14 cellular contexts compared by ENCODE assay signal in the genomic region with DNA sequence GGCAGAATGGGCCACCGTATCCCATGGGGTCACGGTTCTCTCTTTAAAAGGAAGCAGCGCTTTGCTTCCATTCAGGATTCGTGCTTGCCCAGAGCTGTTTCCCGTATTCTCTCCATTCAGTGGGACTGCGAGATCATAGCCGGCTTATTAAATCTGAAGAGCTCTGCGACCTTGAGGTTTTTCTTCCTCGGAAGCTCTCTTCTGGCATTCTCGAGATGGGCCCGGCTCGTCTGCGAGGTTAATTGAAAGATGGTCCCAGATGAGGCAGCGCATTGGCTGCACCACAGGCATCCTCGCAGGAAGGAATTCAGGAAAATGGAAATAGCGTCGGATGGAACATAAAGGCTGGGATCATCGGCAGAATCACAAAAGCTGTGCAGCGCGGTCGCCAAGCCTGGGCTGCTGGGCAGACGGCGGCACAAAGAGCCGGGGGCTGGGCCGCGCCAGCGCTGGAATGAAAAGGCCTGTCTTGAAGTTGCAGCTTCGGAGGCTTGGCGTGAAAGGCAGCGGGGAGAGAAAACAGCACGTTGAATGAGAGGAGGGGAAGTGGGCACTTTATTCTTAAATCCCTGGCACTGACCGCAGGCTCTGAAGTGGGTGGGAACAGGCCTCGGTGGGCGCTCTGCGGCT.
DNase-seq lines count a peak whose midpoint lies in the region; ATAC-seq and TF ChIP-seq lines count a peak whose summit lies in the region.
"Had no signal": no experiment of that assay in that cellular context is flagged by ENCODE, and none has a peak within 500 bp of the region (broad histone marks: within the 10 kb centered on the region; RNA-seq: fewer than 3 reads in every experiment).

No MANE protein-coding gene starts in this region.

- H3K27me3 ChIP-seq in H7 (ENCODE audit: control insufficient read depth, insufficient read depth, low read length) (no peaks in the 10 kb centered on the region), endodermal cell (ENCODE audit: control insufficient read depth, insufficient read depth, low read length, poor library complexity, severe bottlenecking) (no peaks in the 10 kb centered on the region), neural progenitor cell (no peaks in the 10 kb centered on the region), body of pancreas (no peaks in the 10 kb centered on the region)
- H3K27me3 ChIP-seq: BE2C had no signal

- no peaks in the 10 kb centered on the region for H3K4me1 ChIP-seq in endodermal cell (ENCODE audit: control insufficient read depth, insufficient read depth, low read length)
- peaks cover 23% of the 10 kb centered on the region for H3K4me1 ChIP-seq in neural progenitor cell
- H3K4me1 ChIP-seq in body of pancreas, result no peaks in the 10 kb centered on the region
- H3K4me1 ChIP-seq: BE2C had no signal

- no peak for TF ChIP-seq CTCF in endodermal cell (conservative IDR thresholded peaks at IDR 0.05)
- no peak for TF ChIP-seq CTCF in neural progenitor cell (IDR thresholded peaks at IDR 0.05)
- no peak for TF ChIP-seq CTCF in body of pancreas (IDR thresholded peaks at IDR 0.05)

- peak; percentile 20 for DNase-seq in H7
- DNase-seq in endodermal cell, result no peak
- DNase-seq in neural progenitor cell (ENCODE audit: low spot score), result peak; percentile 56
- DNase-seq in NCI-H1092 treated with DMSO at 0.1 percent for 48 hours (lab: John Stamatoyannopoulos, UW), result no peak
- DNase-seq in body of pancreas, result no peak
- DNase-seq in activated T-cell treated with anti-CD3 and anti-CD28 coated beads, Interleukin-2, amount 50 U/mL, for 48 hours, result no peak
- DNase-seq: BE2C; CD4-positive, CD25-positive, alpha-beta regulatory T cell; CD8-positive, alpha-beta memory T cell; COR-L47; HFFc6; IMR-90 had no signal

- H3K4me1 Mint-ChIP-seq in endodermal cell (peaks cover 3% of the 10 kb centered on the region), neural progenitor cell (peaks cover 52% of the 10 kb centered on the region)
- H3K4me1 Mint-ChIP-seq: CD4-positive, CD25-positive, alpha-beta regulatory T cell; CD8-positive, alpha-beta memory T cell had no signal

- H3K4me3 ChIP-seq in H7 (ENCODE audit: insufficient read depth, low read depth, low read length) (no peak overlapping the region), endodermal cell (ENCODE audit: low read length) (no peak overlapping the region), neural progenitor cell (no peak overlapping the region), body of pancreas (no peak overlapping the region)
- H3K4me3 ChIP-seq: GM23338 had no signal

- H3K36me3 Mint-ChIP-seq in endodermal cell (ENCODE audit: low read depth), result no peaks in the 10 kb centered on the region
- no peaks in the 10 kb centered on the region for H3K36me3 Mint-ChIP-seq in neural progenitor cell
- H3K36me3 Mint-ChIP-seq: CD4-positive, CD25-positive, alpha-beta regulatory T cell; CD8-positive, alpha-beta memory T cell had no signal

- H2AFZ ChIP-seq in neural progenitor cell (replicated peaks), result no peak overlapping the region
- H2AFZ ChIP-seq: GM23338 had no signal

- H3K27me3 Mint-ChIP-seq in endodermal cell (ENCODE audit: insufficient read depth) (peaks cover 40% of the 10 kb centered on the region), neural progenitor cell (ENCODE audit: insufficient read depth, low read depth) (peaks cover 7% of the 10 kb centered on the region)
- H3K27me3 Mint-ChIP-seq: CD4-positive, CD25-positive, alpha-beta regulatory T cell; CD8-positive, alpha-beta memory T cell had no signal

- ATAC-seq in body of pancreas, result no peak
- ATAC-seq: GM23338, HCT116 had no signal

- H3K9ac ChIP-seq in endodermal cell (ENCODE audit: extremely low read depth, low read length, poor library complexity, severe bottlenecking), result no peak overlapping the region
- no peak overlapping the region for H3K9ac ChIP-seq in neural progenitor cell

- no peak for TF ChIP-seq POLR2A in body of pancreas (IDR thresholded peaks at IDR 0.05)

- no peaks in the 10 kb centered on the region for H4K20me1 ChIP-seq in neural progenitor cell (ENCODE audit: low read depth)

- H3F3A ChIP-seq in neural progenitor cell (ENCODE audit: low read depth), result no peaks in the 10 kb centered on the region

- H3K79me2 ChIP-seq in neural progenitor cell (ENCODE audit: low read depth), result no peaks in the 10 kb centered on the region

- H3K27ac Mint-ChIP-seq in endodermal cell, result no peak overlapping the region
- H3K27ac Mint-ChIP-seq in neural progenitor cell, result peak overlapping the region; percentile 83
- H3K27ac Mint-ChIP-seq: CD4-positive, CD25-positive, alpha-beta regulatory T cell; CD8-positive, alpha-beta memory T cell; GM23338; HFFc6 had no signal

- H3K9me3 ChIP-seq in endodermal cell (ENCODE audit: control insufficient read depth, low read length) (no peaks in the 10 kb centered on the region), neural progenitor cell (ENCODE audit: low read depth) (no peaks in the 10 kb centered on the region), body of pancreas (no peaks in the 10 kb centered on the region)
- H3K9me3 ChIP-seq: BE2C had no signal

- no peak overlapping the region for H3K4me2 ChIP-seq in neural progenitor cell
- H3K4me2 ChIP-seq: GM23338 had no signal

- H3K9me3 Mint-ChIP-seq in endodermal cell (no peaks in the 10 kb centered on the region), neural progenitor cell (peaks cover 2% of the 10 kb centered on the region)
- H3K9me3 Mint-ChIP-seq: GM23338 had no signal

- peak overlapping the region; percentile 76 for H3K27ac ChIP-seq in endodermal cell (ENCODE audit: low read depth, low read length)
- H3K27ac ChIP-seq in neural progenitor cell, result no peak overlapping the region
- H3K27ac ChIP-seq in body of pancreas, result no peak overlapping the region

- intact Hi-C loops in body of pancreas (cut with DNase I), result no loop called here

- WGBS in endodermal cell (ENCODE audit: insufficient coverage in 1 of 2, insufficient read length in 1 of 2), 2 experiments, result 93% methylated on average over 31 to 35 of the region's 35 CpGs
- WGBS in body of pancreas, 2 donors, result 73 to 74% methylated on average over 35 of the region's 35 CpGs

- H3K4me3 Mint-ChIP-seq in endodermal cell (no peak overlapping the region), neural progenitor cell (no peak overlapping the region)
- H3K4me3 Mint-ChIP-seq: CD4-positive, CD25-positive, alpha-beta regulatory T cell; CD8-positive, alpha-beta memory T cell; GM23338; HFFc6 had no signal

- no peaks in the 10 kb centered on the region for H3K36me3 ChIP-seq in H7 (replicated peaks; ENCODE audit: control insufficient read depth, insufficient read depth, low read length)
- H3K36me3 ChIP-seq in endodermal cell (ENCODE audit: control insufficient read depth, insufficient read depth, low read length), result no peaks in the 10 kb centered on the region
- H3K36me3 ChIP-seq in neural progenitor cell, result no peaks in the 10 kb centered on the region
- H3K36me3 ChIP-seq in body of pancreas (replicated peaks in 1 of 2; ENCODE audit: insufficient read depth in 1 of 2, low read depth in 2 of 2), result no peaks in the 10 kb centered on the region
- H3K36me3 ChIP-seq: BE2C had no signal

Comparison
In these comparisons a context has a peak if more than half of its experiments do, and no peak if none do; other contexts are left out.
1. DNase-seq: peak in H7 (single experiment) and neural progenitor cell (single experiment); none in endodermal cell (single experiment), NCI-H1092 treated with DMSO at 0.1 percent for 48 hours (single experiment), body of pancreas (0 of 4) and activated T-cell treated with anti-CD3 and anti-CD28 coated beads, Interleukin-2, amount 50 U/mL, for 48 hours (0 of 2).